Comparison of ENCODE assay signal across 2 cellular contexts in the genomic region with DNA sequence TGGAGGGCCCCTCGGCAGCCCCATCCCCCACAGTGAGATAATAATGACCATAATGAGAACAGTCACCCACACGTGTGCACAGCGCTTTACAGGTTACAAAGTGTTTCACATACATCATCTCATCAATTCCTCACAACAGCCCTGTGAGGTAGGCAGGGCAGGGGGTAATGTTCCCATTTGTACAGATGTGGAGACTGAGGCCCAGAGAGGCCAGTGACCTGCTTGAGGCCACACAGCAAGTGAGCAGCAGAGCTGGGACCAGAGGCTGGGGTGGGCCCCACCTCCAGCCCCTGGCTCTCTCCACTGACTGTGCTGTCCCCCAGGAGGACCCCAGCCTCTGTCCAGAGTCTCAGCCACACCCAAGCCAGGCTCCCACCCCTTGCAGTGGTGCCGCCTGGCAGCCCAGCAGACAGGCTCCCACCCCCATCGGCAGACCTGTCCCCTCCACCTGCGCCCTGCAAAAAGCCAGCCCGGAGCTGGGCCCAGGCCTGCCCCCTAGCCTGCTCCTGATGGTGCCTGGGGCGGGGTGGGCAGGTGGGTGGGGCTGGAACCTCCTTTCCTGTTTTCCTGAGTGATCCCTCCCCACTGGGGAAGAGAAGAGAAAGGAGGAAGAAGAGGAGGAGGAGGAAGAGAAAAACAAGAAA.
TF ChIP-seq lines count a peak whose summit lies in the region.

No MANE protein-coding gene starts in this region.

TF ChIP-seq in HEK293, 187 proteins besides CTCF, POLR2A, EP300 and RAD21 (continued from another document):
- TF ChIP-seq, protein P1, sequence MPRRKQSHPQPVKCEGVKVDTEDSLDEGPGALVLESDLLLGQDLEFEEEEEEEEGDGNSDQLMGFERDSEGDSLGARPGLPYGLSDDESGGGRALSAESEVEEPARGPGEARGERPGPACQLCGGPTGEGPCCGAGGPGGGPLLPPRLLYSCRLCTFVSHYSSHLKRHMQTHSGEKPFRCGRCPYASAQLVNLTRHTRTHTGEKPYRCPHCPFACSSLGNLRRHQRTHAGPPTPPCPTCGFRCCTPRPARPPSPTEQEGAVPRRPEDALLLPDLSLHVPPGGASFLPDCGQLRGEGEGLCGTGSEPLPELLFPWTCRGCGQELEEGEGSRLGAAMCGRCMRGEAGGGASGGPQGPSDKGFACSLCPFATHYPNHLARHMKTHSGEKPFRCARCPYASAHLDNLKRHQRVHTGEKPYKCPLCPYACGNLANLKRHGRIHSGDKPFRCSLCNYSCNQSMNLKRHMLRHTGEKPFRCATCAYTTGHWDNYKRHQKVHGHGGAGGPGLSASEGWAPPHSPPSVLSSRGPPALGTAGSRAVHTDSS (tag by site-specific recombination; IDR thresholded peaks at IDR 0.05) = 0 out of 2 replicates have a peak, but pooled peaks have one; percentile 51
- TF ChIP-seq ZNF768 (tag by site-specific recombination; IDR thresholded peaks at IDR 0.05) (peak; percentile 56; the same call in 1 of the 2 replicates), ZNF335 (tag by site-specific recombination; conservative IDR thresholded peaks at IDR 0.05) (no peak), ZNF623 (tag by site-specific recombination; IDR thresholded peaks at IDR 0.05) (no peak), HOXD13 (CRISPR knock-in tag; IDR thresholded peaks at IDR 0.05; ENCODE audit: borderline replicate concordance) (no peak), ZIC2 (tag by site-specific recombination; IDR thresholded peaks at IDR 0.05) (0 out of 2 replicates have a peak, but pooled peaks have one; percentile 7)

TF ChIP-seq in K562, 482 proteins besides CTCF, POLR2A, EP300 and RAD21 (continued from another document and continues in another):
- TF ChIP-seq, protein P2, sequence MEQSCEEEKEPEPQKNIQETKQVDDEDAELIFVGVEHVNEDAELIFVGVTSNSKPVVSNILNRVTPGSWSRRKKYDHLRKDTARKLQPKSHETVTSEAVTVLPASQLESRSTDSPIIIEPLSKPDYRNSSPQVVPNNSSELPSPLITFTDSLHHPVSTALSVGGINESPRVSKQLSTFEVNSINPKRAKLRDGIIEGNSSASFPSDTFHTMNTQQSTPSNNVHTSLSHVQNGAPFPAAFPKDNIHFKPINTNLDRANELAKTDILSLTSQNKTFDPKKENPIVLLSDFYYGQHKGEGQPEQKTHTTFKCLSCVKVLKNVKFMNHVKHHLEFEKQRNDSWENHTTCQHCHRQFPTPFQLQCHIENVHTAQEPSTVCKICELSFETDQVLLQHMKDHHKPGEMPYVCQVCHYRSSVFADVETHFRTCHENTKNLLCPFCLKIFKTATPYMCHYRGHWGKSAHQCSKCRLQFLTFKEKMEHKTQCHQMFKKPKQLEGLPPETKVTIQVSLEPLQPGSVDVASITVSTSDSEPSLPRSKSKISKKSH (CRISPR knock-in tag; IDR thresholded peaks at IDR 0.05) = no peak
- TF ChIP-seq BRD9 (IDR thresholded peaks at IDR 0.05; ENCODE audit: low read depth, partially characterized antibody) (peak; percentile 56), NFATC3 (IDR thresholded peaks at IDR 0.05) (no peak), THRB (CRISPR knock-in tag; conservative IDR thresholded peaks at IDR 0.05) (no peak), ZNF639 (CRISPR knock-in tag; conservative IDR thresholded peaks at IDR 0.05 in 1 of 2, IDR thresholded peaks at IDR 0.05 in 1 of 2) (no peak), ZNF592 (IDR thresholded peaks at IDR 0.05) (no peak), IRF1 (CRISPR knock-in tag; IDR thresholded peaks at IDR 0.05; ENCODE audit: borderline replicate concordance) (no peak), RBM17 (IDR thresholded peaks at IDR 0.05; ENCODE audit: borderline replicate concordance, low read depth, low read length) (no peak), FOXK1 (CRISPR knock-in tag; IDR thresholded peaks at IDR 0.05; ENCODE audit: borderline replicate concordance) (no peak), SAFB2 (IDR thresholded peaks at IDR 0.05; ENCODE audit: borderline replicate concordance, low read depth, low read length, severe bottlenecking) (no peak), POLR2AphosphoS5 (IDR thresholded peaks at IDR 0.05; ENCODE audit: control insufficient read depth, insufficient read depth, low read depth, low read length) (no peak), HDAC2 (IDR thresholded peaks at IDR 0.05) (peak; percentile 54; the same call in 1 of the 2 replicates), HLTF (IDR thresholded peaks at IDR 0.05) (no peak), ZKSCAN3 (CRISPR knock-in tag; IDR thresholded peaks at IDR 0.05) (no peak), ZNF644 (tag; IDR thresholded peaks at IDR 0.05; ENCODE audit: low read depth) (no peak), RBM25 (IDR thresholded peaks at IDR 0.05; ENCODE audit: low read depth, low read length, severe bottlenecking) (peak; percentile 81), BCOR (IDR thresholded peaks at IDR 0.05) (peak; percentile 93), ZEB2 (IDR thresholded peaks at IDR 0.05) (no peak), TAL1 (IDR thresholded peaks at IDR 0.05) (no peak), PHF21A (IDR thresholded peaks at IDR 0.05; ENCODE audit: borderline replicate concordance, low read depth) (no peak)
- TF ChIP-seq, protein P3, sequence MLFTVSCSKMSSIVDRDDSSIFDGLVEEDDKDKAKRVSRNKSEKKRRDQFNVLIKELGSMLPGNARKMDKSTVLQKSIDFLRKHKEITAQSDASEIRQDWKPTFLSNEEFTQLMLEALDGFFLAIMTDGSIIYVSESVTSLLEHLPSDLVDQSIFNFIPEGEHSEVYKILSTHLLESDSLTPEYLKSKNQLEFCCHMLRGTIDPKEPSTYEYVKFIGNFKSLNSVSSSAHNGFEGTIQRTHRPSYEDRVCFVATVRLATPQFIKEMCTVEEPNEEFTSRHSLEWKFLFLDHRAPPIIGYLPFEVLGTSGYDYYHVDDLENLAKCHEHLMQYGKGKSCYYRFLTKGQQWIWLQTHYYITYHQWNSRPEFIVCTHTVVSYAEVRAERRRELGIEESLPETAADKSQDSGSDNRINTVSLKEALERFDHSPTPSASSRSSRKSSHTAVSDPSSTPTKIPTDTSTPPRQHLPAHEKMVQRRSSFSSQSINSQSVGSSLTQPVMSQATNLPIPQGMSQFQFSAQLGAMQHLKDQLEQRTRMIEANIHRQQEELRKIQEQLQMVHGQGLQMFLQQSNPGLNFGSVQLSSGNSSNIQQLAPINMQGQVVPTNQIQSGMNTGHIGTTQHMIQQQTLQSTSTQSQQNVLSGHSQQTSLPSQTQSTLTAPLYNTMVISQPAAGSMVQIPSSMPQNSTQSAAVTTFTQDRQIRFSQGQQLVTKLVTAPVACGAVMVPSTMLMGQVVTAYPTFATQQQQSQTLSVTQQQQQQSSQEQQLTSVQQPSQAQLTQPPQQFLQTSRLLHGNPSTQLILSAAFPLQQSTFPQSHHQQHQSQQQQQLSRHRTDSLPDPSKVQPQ (CRISPR knock-in tag; IDR thresholded peaks at IDR 0.05; ENCODE audit: borderline replicate concordance) = no peak
